17 cellular contexts compared by ENCODE assay signal in genomic region chr2:20671736-20672080, GRCh38. TPM values are rescaled to one million over a fixed set of nuclear protein-coding genes. Genes with fewer than 3 reads are reported as not detected.
"Had no signal": no experiment of that assay in that cellular context is flagged by ENCODE, and none has a peak within 500 bp of the region (broad histone marks: within the 10 kb centered on the region; RNA-seq: fewer than 3 reads in every experiment).

No MANE protein-coding gene starts in this region.

- DNase-seq: activated CD4-positive, alpha-beta memory T cell treated with anti-CD3 and anti-CD28 coated beads for 36 hours; activated CD8-positive, alpha-beta memory T cell treated with anti-CD3 and anti-CD28 coated beads, Interleukin-2, amount 10 ng/mL, durations not matched to agents 7 days and 5 days; activated effector memory CD4-positive, alpha-beta T cell treated with anti-CD3 and anti-CD28 coated beads, Interleukin-2, amount 50 U/mL, for 16 hours; activated T-cell treated with anti-CD3 and anti-CD28 coated beads, Interleukin-2, amount 50 U/mL, for 1 hour; amniotic stem cell; central memory CD4-positive, alpha-beta T cell; colonic mucosa; effector CD4-positive, alpha-beta T cell; foreskin fibroblast; glutamatergic neuron; kidney glomerular epithelial cell; stimulated activated CD4-positive, alpha-beta T cell treated with anti-CD3 and anti-CD28 coated beads, Interleukin-12 subunit alpha, Interleukin-12 subunit beta, amount 100 ng/mL, for 4 hours; stimulated activated CD4-positive, alpha-beta T cell treated with anti-CD3 and anti-CD28 coated beads, Interleukin-2, amount 100 ng/mL, for 24 hours had no signal

- H3K4me3 Mint-ChIP-seq: activated CD4-positive, alpha-beta memory T cell treated with anti-CD3 and anti-CD28 coated beads for 36 hours; activated CD8-positive, alpha-beta memory T cell treated with anti-CD3 and anti-CD28 coated beads, Interleukin-2, amount 10 ng/mL, durations not matched to agents 7 days and 5 days; activated naive CD8-positive, alpha-beta T cell had no signal

- H3K9me3 ChIP-seq: colonic mucosa, pancreas had no signal

- H3K9me3 Mint-ChIP-seq: activated CD4-positive, alpha-beta memory T cell treated with anti-CD3 and anti-CD28 coated beads for 36 hours; nephron had no signal

- H3K36me3 Mint-ChIP-seq: activated CD4-positive, alpha-beta memory T cell treated with anti-CD3 and anti-CD28 coated beads for 36 hours; activated CD8-positive, alpha-beta memory T cell treated with anti-CD3 and anti-CD28 coated beads, Interleukin-2, amount 10 ng/mL, durations not matched to agents 7 days and 5 days; activated naive CD8-positive, alpha-beta T cell had no signal

- H3K4me3 ChIP-seq: colonic mucosa, pancreas had no signal

- H3K27ac ChIP-seq: colonic mucosa, pancreas, VCaP had no signal

- ATAC-seq: activated CD8-positive, alpha-beta memory T cell treated with anti-CD3 and anti-CD28 coated beads, Interleukin-2, amount 10 ng/mL, durations not matched to agents 7 days and 5 days; pancreas had no signal

- H3K36me3 ChIP-seq: colonic mucosa, pancreas had no signal

- H3K27ac Mint-ChIP-seq: activated CD4-positive, alpha-beta memory T cell treated with anti-CD3 and anti-CD28 coated beads for 36 hours; activated CD8-positive, alpha-beta memory T cell treated with anti-CD3 and anti-CD28 coated beads, Interleukin-2, amount 10 ng/mL, durations not matched to agents 7 days and 5 days; activated naive CD8-positive, alpha-beta T cell; nephron had no signal

RNA-seq across cellular contexts. Expression of gene GDF7, which starts 4.8 kb away (rescaled TPM):
- total RNA-seq: activated CD8-positive, alpha-beta memory T cell treated with anti-CD3 and anti-CD28 coated beads, Interleukin-2, amount 10 ng/mL, durations not matched to agents 7 days and 5 days had no signal
